In the genomic region with DNA sequence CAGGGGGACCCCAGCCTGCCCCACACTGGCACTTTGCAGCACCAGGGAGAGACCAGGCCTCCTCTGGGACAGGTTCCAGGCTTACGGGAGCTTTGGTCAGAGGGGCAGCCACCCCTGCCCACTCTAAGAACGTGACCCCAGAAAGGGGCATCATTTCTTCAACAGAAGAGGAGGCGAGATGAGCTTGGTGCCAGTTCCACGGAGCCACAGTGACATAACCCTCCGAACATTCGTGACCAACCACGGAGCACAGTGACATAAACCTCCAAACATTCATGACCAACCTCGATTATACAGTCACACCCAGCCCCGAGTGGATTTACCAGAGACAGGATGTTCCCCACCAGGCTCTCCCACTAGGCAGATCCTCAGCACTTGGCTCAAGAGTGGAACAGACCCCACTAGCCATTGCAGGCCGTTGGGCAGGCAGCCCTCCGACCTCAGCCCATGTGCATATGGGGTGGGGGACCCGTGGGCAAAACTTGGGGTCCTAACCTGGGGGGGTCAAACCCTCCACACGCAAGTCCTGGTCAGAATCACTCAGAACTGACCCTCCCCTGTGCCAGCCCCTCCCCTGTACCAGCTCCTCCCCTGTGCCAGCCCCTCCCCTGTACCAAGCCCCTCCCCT, we compare ENCODE assay signal across 11 cellular contexts.
DNase-seq lines count a peak whose midpoint lies in the region; ATAC-seq and TF ChIP-seq lines count a peak whose summit lies in the region.
"Had no signal": no experiment of that assay in that cellular context is flagged by ENCODE, and none has a peak within 500 bp of the region (broad histone marks: within the 10 kb centered on the region; RNA-seq: fewer than 3 reads in every experiment).

No MANE protein-coding gene starts in this region.

- H3K27ac ChIP-seq in ascending aorta = peak overlapping the region in 1 of 2 donors; percentile 75
- peak overlapping the region; percentile 84 for H3K27ac ChIP-seq in suprapubic skin

- no peak for ATAC-seq in left colon

- H3K4me3 Mint-ChIP-seq in activated CD4-positive, alpha-beta T cell treated with anti-CD3 and anti-CD28 coated beads, Interleukin-2, amount 10 ng/mL, durations not matched to agents 24 days and 14 days = no peak overlapping the region

- H3K4me1 ChIP-seq in ascending aorta = peaks cover 19 to 57% of the 10 kb centered on the region in 2 donors
- H3K4me1 ChIP-seq in suprapubic skin = peaks cover 63% of the 10 kb centered on the region

- peak in 1 of 2 donors; percentile 28 for TF ChIP-seq POLR2A in suprapubic skin (IDR thresholded peaks at IDR 0.05)

- H3K27me3 ChIP-seq in ascending aorta (no peaks in the 10 kb centered on the region), suprapubic skin (no peaks in the 10 kb centered on the region)

- H3K27me3 Mint-ChIP-seq in activated CD4-positive, alpha-beta T cell treated with anti-CD3 and anti-CD28 coated beads, Interleukin-2, amount 10 ng/mL, durations not matched to agents 24 days and 14 days = no peaks in the 10 kb centered on the region

- peaks cover 18% of the 10 kb centered on the region for H3K4me1 Mint-ChIP-seq in activated CD4-positive, alpha-beta T cell treated with anti-CD3 and anti-CD28 coated beads, Interleukin-2, amount 10 ng/mL, durations not matched to agents 24 days and 14 days

- H3K4me3 ChIP-seq in ascending aorta = no peak overlapping the region
- no peak overlapping the region for H3K4me3 ChIP-seq in suprapubic skin

- peaks cover 5% of the 10 kb centered on the region for H3K9me3 Mint-ChIP-seq in activated CD4-positive, alpha-beta T cell treated with anti-CD3 and anti-CD28 coated beads, Interleukin-2, amount 10 ng/mL, durations not matched to agents 24 days and 14 days

- H3K9me3 ChIP-seq in ascending aorta = no peaks in the 10 kb centered on the region
- no peaks in the 10 kb centered on the region for H3K9me3 ChIP-seq in suprapubic skin

- intact Hi-C loops in activated CD4-positive, alpha-beta T cell treated with anti-CD3 and anti-CD28 coated beads, Interleukin-2, amount 10 ng/mL, durations not matched to agents 24 days and 14 days (cut with micrococcal nuclease) = no loop called here
- intact Hi-C loops in ascending aorta (cut with DNase I) (no loop called here), left colon (cut with DNase I, micrococcal nuclease) (no loop called here)

- H3K36me3 Mint-ChIP-seq in activated CD4-positive, alpha-beta T cell treated with anti-CD3 and anti-CD28 coated beads, Interleukin-2, amount 10 ng/mL, durations not matched to agents 24 days and 14 days (ENCODE audit: low read depth) = no peaks in the 10 kb centered on the region

- H3K27ac Mint-ChIP-seq in activated CD4-positive, alpha-beta T cell treated with anti-CD3 and anti-CD28 coated beads, Interleukin-2, amount 10 ng/mL, durations not matched to agents 24 days and 14 days = no peak overlapping the region

- no peak for TF ChIP-seq CTCF in ascending aorta (IDR thresholded peaks at IDR 0.05)
- TF ChIP-seq CTCF in suprapubic skin (IDR thresholded peaks at IDR 0.05) = no peak

- TF ChIP-seq EP300 in suprapubic skin (IDR thresholded peaks at IDR 0.05) = no peak

- peak; percentile 59 for DNase-seq in activated CD4-positive, alpha-beta T cell treated with anti-CD3 and anti-CD28 coated beads, Interleukin-2, amount 10 ng/mL, durations not matched to agents 24 days and 14 days
- no peak for DNase-seq in activated CD4-positive, alpha-beta T cell treated with anti-CD3 and anti-CD28 coated beads for 1 hour
- peak; percentile 8 to 83 for DNase-seq in ascending aorta (ENCODE audit: low spot score in 2 of 2)
- peak; percentile 4 to 25 for DNase-seq in left colon
- DNase-seq in suprapubic skin (ENCODE audit: low spot score in 2 of 2) = peak; percentile 80 to 85
- DNase-seq in NCI-H128 (lab: John Stamatoyannopoulos, UW; ENCODE audit: unreplicated experiment) = no peak
- DNase-seq in NCI-H187 treated with DMSO at 0.1 percent for 48 hours (lab: John Stamatoyannopoulos, UW) = no peak
- DNase-seq in DMS53 treated with DMSO at 0.1 percent for 48 hours (lab: John Stamatoyannopoulos, UW; ENCODE audit: unreplicated experiment) = no peak
- DNase-seq: activated CD4-positive, alpha-beta T cell treated with anti-CD3 and anti-CD28 coated beads, Interleukin-2, amount 50 U/mL, for 48 hours; NCI-H69; stimulated activated naive CD4-positive, alpha-beta T cell treated with Interleukin-2 at 50 U/mL for 16 hours had no signal

- H3K36me3 ChIP-seq in ascending aorta (no peaks in the 10 kb centered on the region), suprapubic skin (no peaks in the 10 kb centered on the region)

- WGBS in suprapubic skin = 60% methylated on average over 11 of the region's 13 CpGs

Comparison
In these comparisons a context has a peak if more than half of its experiments do, and no peak if none do; other contexts are left out.
1. DNase-seq: peak in activated CD4-positive, alpha-beta T cell treated with anti-CD3 and anti-CD28 coated beads, Interleukin-2, amount 10 ng/mL, durations not matched to agents 24 days and 14 days (single experiment), ascending aorta (2 of 2), left colon (2 of 2) and suprapubic skin (2 of 2); none in activated CD4-positive, alpha-beta T cell treated with anti-CD3 and anti-CD28 coated beads for 1 hour (single experiment), NCI-H128 (single experiment), NCI-H187 treated with DMSO at 0.1 percent for 48 hours (single experiment) and DMS53 treated with DMSO at 0.1 percent for 48 hours (single experiment).